In genomic region chr3:116785226-116785625, GRCh38 we compare ENCODE assay signal across 29 cellular contexts.
"Had no signal": no experiment of that assay in that cellular context is flagged by ENCODE, and none has a peak within 500 bp of the region (broad histone marks: within the 10 kb centered on the region; RNA-seq: fewer than 3 reads in every experiment).

No MANE protein-coding gene starts in this region.

- H3K27me3 Mint-ChIP-seq: progenitor cell of endocrine pancreas; stimulated activated naive CD8-positive, alpha-beta T cell treated with anti-CD3 and anti-CD28 coated beads, Interleukin-15, amount 100 ng/mL, for 72 hours had no signal

- H3K4me1 Mint-ChIP-seq: immature natural killer cell; mesothelial cell of epicardium; naive B cell; natural killer cell; stimulated activated memory B cell treated with anti-CD40 and anti-IgM and Interleukin-4, amounts not matched to agents 10 μg/mL and 1 μg/mL and 100 μg/mL, for 72 hours; stimulated activated naive CD8-positive, alpha-beta T cell treated with anti-CD3 and anti-CD28 coated beads, Interleukin-15, amount 100 ng/mL, for 72 hours had no signal

- ATAC-seq: heart right ventricle; left colon; left lung; lower lobe of right lung; natural killer cell; right lobe of liver; stimulated activated memory B cell treated with anti-CD40 and anti-IgM and Interleukin-4, amounts not matched to agents 10 μg/mL and 1 μg/mL and 100 μg/mL, for 72 hours; stimulated activated naive CD8-positive, alpha-beta T cell treated with anti-CD3 and anti-CD28 coated beads, Interleukin-15, amount 100 ng/mL, for 72 hours; upper lobe of right lung had no signal

- H3K27ac ChIP-seq: heart right ventricle, hepatocyte, left lung, lower lobe of right lung, ovary, right atrium auricular region, right lobe of liver, testis, thyroid gland, transverse colon, upper lobe of right lung had no signal

- H3K27me3 ChIP-seq: hepatocyte, left lung, ovary, right atrium auricular region, right lobe of liver, testis, thyroid gland, transverse colon, upper lobe of right lung had no signal

- H3K4me3 Mint-ChIP-seq: immature natural killer cell; mesothelial cell of epicardium; naive B cell; natural killer cell; stimulated activated memory B cell treated with anti-CD40 and anti-IgM and Interleukin-4, amounts not matched to agents 10 μg/mL and 1 μg/mL and 100 μg/mL, for 72 hours; stimulated activated naive CD8-positive, alpha-beta T cell treated with anti-CD3 and anti-CD28 coated beads, Interleukin-15, amount 100 ng/mL, for 72 hours had no signal

- H3K36me3 Mint-ChIP-seq: immature natural killer cell; mesothelial cell of epicardium; naive B cell; natural killer cell; stimulated activated memory B cell treated with anti-CD40 and anti-IgM and Interleukin-4, amounts not matched to agents 10 μg/mL and 1 μg/mL and 100 μg/mL, for 72 hours had no signal

- H3K9me3 Mint-ChIP-seq: mesothelial cell of epicardium; naive B cell; stimulated activated memory B cell treated with anti-CD40 and anti-IgM and Interleukin-4, amounts not matched to agents 10 μg/mL and 1 μg/mL and 100 μg/mL, for 72 hours; stimulated activated naive CD8-positive, alpha-beta T cell treated with anti-CD3 and anti-CD28 coated beads, Interleukin-15, amount 100 ng/mL, for 72 hours had no signal

- H3K4me3 ChIP-seq: heart right ventricle, hepatocyte, left lung, lower lobe of right lung, ovary, right atrium auricular region, right lobe of liver, smooth muscle cell, testis, thyroid gland, transverse colon, upper lobe of right lung had no signal

- DNase-seq: heart right ventricle; immature natural killer cell; kidney; left colon; left lung; lower lobe of right lung; mammary epithelial cell; mesendoderm; naive B cell; natural killer cell; ovary; right lobe of liver; stimulated activated CD4-positive, alpha-beta T cell treated with anti-CD3 and anti-CD28 coated beads, Interleukin-1b, Interleukin-23, amount 100 ng/mL, for 48 hours; stimulated activated CD4-positive, alpha-beta T cell treated with anti-CD3 and anti-CD28 coated beads, Interleukin-2, amount 100 ng/mL, for 48 hours; stimulated activated CD4-positive, alpha-beta T cell treated with anti-CD3 and anti-CD28 coated beads, Interleukin-4, amount 100 ng/mL, for 4 hours; stimulated activated CD8-positive, alpha-beta memory T cell treated with anti-CD3 and anti-CD28 coated beads, Interleukin-4, amount 100 ng/mL, for 48 hours; stimulated activated naive CD4-positive, alpha-beta T cell treated with Interleukin-2 at 50 U/mL for 16 hours; stimulated activated naive CD8-positive, alpha-beta T cell treated with anti-CD3 and anti-CD28 coated beads, Interleukin-15, amount 100 ng/mL, for 72 hours; substantia nigra; testis; thyroid gland; transverse colon; upper lobe of right lung had no signal

- H3K36me3 ChIP-seq: heart right ventricle, left lung, lower lobe of right lung, ovary, right atrium auricular region, right lobe of liver, thyroid gland, transverse colon, upper lobe of right lung had no signal

- H3K4me1 ChIP-seq: heart right ventricle, left lung, lower lobe of right lung, right atrium auricular region, right lobe of liver, testis, thyroid gland, transverse colon, upper lobe of right lung had no signal

- H3K9me3 ChIP-seq: heart right ventricle, left lung, lower lobe of right lung, ovary, right atrium auricular region, right lobe of liver, testis, thyroid gland, transverse colon, upper lobe of right lung had no signal

- H3K27ac Mint-ChIP-seq: immature natural killer cell; mesothelial cell of epicardium; naive B cell; natural killer cell; progenitor cell of endocrine pancreas; stimulated activated memory B cell treated with anti-CD40 and anti-IgM and Interleukin-4, amounts not matched to agents 10 μg/mL and 1 μg/mL and 100 μg/mL, for 72 hours; stimulated activated naive CD8-positive, alpha-beta T cell treated with anti-CD3 and anti-CD28 coated beads, Interleukin-15, amount 100 ng/mL, for 72 hours had no signal
